ENCODE assay signal across 1 cellular context in the genomic region with DNA sequence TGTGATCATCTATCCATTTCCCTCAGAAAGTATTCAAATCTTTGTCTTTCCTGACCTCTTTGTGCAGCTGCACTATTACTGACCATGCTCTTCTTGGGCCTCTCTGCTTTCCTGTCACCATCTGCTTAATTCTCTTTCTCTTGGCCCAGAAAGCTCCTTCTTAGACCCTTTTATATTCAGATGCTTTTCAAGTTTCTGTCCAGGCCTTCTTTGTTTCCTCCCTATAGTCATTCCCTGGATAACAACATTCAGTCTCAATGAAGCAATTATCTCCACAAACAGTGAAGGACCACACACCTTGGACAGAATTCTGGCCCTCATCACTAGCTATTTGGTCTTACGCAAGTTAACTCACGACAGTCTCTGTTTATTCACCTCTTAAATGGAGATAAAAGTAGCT.
TF ChIP-seq lines count a peak whose summit lies in the region.

No MANE protein-coding gene starts in this region.

TF ChIP-seq in K562, 482 proteins besides CTCF, POLR2A, EP300 and RAD21:
- TF ChIP-seq CEBPB (tag; IDR thresholded peaks at IDR 0.05) (peak; percentile 36; the same call in 1 of the 2 replicates), NR4A1 (CRISPR knock-in tag; IDR thresholded peaks at IDR 0.05) (no peak), NR4A1 (tag; IDR thresholded peaks at IDR 0.05) (no peak)
